Comparison of ENCODE assay signal across 14 cellular contexts in genomic region chr1:155185783-155186265, GRCh38. TPM values are rescaled to one million over a fixed set of nuclear protein-coding genes. Genes with fewer than 3 reads are reported as not detected.
DNase-seq lines count a peak whose midpoint lies in the region; ATAC-seq, FAIRE-seq and TF ChIP-seq lines count a peak whose summit lies in the region.
"Had no signal": no experiment of that assay in that cellular context is flagged by ENCODE, and none has a peak within 500 bp of the region (broad histone marks: within the 10 kb centered on the region; RNA-seq: fewer than 3 reads in every experiment).

No MANE protein-coding gene starts in this region.

- no peaks in the 10 kb centered on the region for H3K9me3 Mint-ChIP-seq in activated CD8-positive, alpha-beta memory T cell treated with anti-CD3 and anti-CD28 coated beads, Interleukin-2, amount 10 ng/mL, durations not matched to agents 7 days and 5 days (ENCODE audit: low read depth)
- no peaks in the 10 kb centered on the region for H3K9me3 Mint-ChIP-seq in memory B cell

- in situ Hi-C loops in GM12878 (cut with MboI) (no loop called here), brain microvascular endothelial cell (cut with HindIII; ENCODE audit: low pct_ligation_motif_present, low sequenced_read_pairs) (no loop called here)

- H4K20me1 ChIP-seq in GM12878 (ENCODE audit: control insufficient read depth, insufficient read depth) = no peaks in the 10 kb centered on the region

- H3K27ac ChIP-seq in GM12878 (ENCODE audit: control insufficient read depth, insufficient read depth) = peak overlapping the region; percentile 72
- H3K27ac ChIP-seq in aorta (ENCODE audit: low read depth in 1 of 2, low read length in 2 of 2) = no peak overlapping the region
- H3K27ac ChIP-seq in brain microvascular endothelial cell = no peak overlapping the region
- H3K27ac ChIP-seq in coronary artery = no peak overlapping the region
- H3K27ac ChIP-seq: testis had no signal

- no peaks in the 10 kb centered on the region for H3K27me3 Mint-ChIP-seq in activated CD8-positive, alpha-beta memory T cell treated with anti-CD3 and anti-CD28 coated beads, Interleukin-2, amount 10 ng/mL, durations not matched to agents 7 days and 5 days
- no peaks in the 10 kb centered on the region for H3K27me3 Mint-ChIP-seq in memory B cell
- H3K27me3 Mint-ChIP-seq: activated CD4-positive, alpha-beta T cell treated with anti-CD3 and anti-CD28 coated beads for 36 hours had no signal

- H3K9me3 ChIP-seq in GM12878 (replicated peaks; ENCODE audit: control insufficient read depth, insufficient read depth, low read length) (no peaks in the 10 kb centered on the region), aorta (ENCODE audit: control insufficient read depth, low read length) (no peaks in the 10 kb centered on the region)
- H3K9me3 ChIP-seq: testis had no signal

- TF ChIP-seq CTCF in GM12878 (IDR thresholded peaks at IDR 0.05 in 2 of 3, conservative IDR thresholded peaks at IDR 0.05 in 1 of 3; ENCODE audit: control insufficient read depth in 2 of 3, extremely low read depth in 1 of 3, insufficient read depth in 1 of 3, low read depth in 3 of 3, low read length in 3 of 3) (no peak), brain microvascular endothelial cell (IDR thresholded peaks at IDR 0.05; ENCODE audit: low read depth, low read length, missing control alignments) (no peak), coronary artery (IDR thresholded peaks at IDR 0.05) (no peak)

- intact Hi-C loops in GM12878 (cut with micrococcal nuclease; ENCODE audit: unreplicated experiment) = no loop called here
- intact Hi-C loops in aorta (cut with DNase I) = no loop called here

- H3K36me3 Mint-ChIP-seq in activated CD8-positive, alpha-beta memory T cell treated with anti-CD3 and anti-CD28 coated beads, Interleukin-2, amount 10 ng/mL, durations not matched to agents 7 days and 5 days = peaks cover 5% of the 10 kb centered on the region
- no peaks in the 10 kb centered on the region for H3K36me3 Mint-ChIP-seq in memory B cell

- no peak for ATAC-seq in activated CD8-positive, alpha-beta memory T cell treated with anti-CD3 and anti-CD28 coated beads, Interleukin-2, amount 10 ng/mL, durations not matched to agents 7 days and 5 days
- ATAC-seq in GM12878 (no peak; the same call in 2 of the 3 replicates), memory B cell (ENCODE audit: low read depth) (no peak), aorta (ENCODE audit: low FRiP score) (no peak), HG03280 (IDR thresholded peaks at IDR 0.05; ENCODE audit: unreplicated experiment) (no peak)
- ATAC-seq: activated CD4-positive, alpha-beta T cell treated with anti-CD3 and anti-CD28 coated beads for 36 hours had no signal

- no TSS peak for BruUV-seq in GM12878 (replicated peaks; lab: Mats Ljungman, UMichigan)

- no peak overlapping the region for H3K4me3 Mint-ChIP-seq in activated CD8-positive, alpha-beta memory T cell treated with anti-CD3 and anti-CD28 coated beads, Interleukin-2, amount 10 ng/mL, durations not matched to agents 7 days and 5 days
- H3K4me3 Mint-ChIP-seq in memory B cell = peak overlapping the region; percentile 24
- H3K4me3 Mint-ChIP-seq: activated CD4-positive, alpha-beta T cell treated with anti-CD3 and anti-CD28 coated beads for 36 hours had no signal

- 36% methylated on average over 9 of the region's 9 CpGs for WGBS in GM12878 (ENCODE audit: insufficient coverage, insufficient replicate concordance, low lambda C conversion rate, missing lambda C conversion rate)
- WGBS in aorta, 2 donors = 81 to 87% methylated on average over 9 of the region's 9 CpGs

- H3K9ac ChIP-seq in GM12878 (ENCODE audit: control insufficient read depth, insufficient read depth, low read length) = peak overlapping the region; percentile 72

- SMC1A ChIA-PET in GM12878 (lab: Charles Lee; ENCODE audit: uncharacterized antibody, unreplicated experiment) = interaction anchor here (1.0 to 2.6 kb wide), 5 partner anchors 8 to 39 kb away, joined by 3 to 17 read pairs (median 12); partner anchors contain the start of gene KRTCAP2

- peak overlapping the region; percentile 10 for H3K27ac Mint-ChIP-seq in activated CD8-positive, alpha-beta memory T cell treated with anti-CD3 and anti-CD28 coated beads, Interleukin-2, amount 10 ng/mL, durations not matched to agents 7 days and 5 days
- peak overlapping the region; percentile 65 for H3K27ac Mint-ChIP-seq in memory B cell
- H3K27ac Mint-ChIP-seq: activated CD4-positive, alpha-beta T cell treated with anti-CD3 and anti-CD28 coated beads for 36 hours had no signal

- POLR2A ChIA-PET in GM12878 (lab: Charles Lee) = interaction anchor here (0.6 to 2.8 kb wide), 7 partner anchors 8 to 42 kb away, joined by 3 to 23 read pairs (median 6); partner anchors contain the start of gene KRTCAP2

- H3K27me3 ChIP-seq in GM12878 (replicated peaks in 1 of 2; ENCODE audit: control insufficient read depth in 2 of 2, insufficient read depth in 2 of 2, low read length in 1 of 2) = no peaks in the 10 kb centered on the region
- no peaks in the 10 kb centered on the region for H3K27me3 ChIP-seq in aorta (ENCODE audit: control insufficient read depth in 1 of 2, insufficient read depth in 2 of 2, low read length in 1 of 2)
- no peaks in the 10 kb centered on the region for H3K27me3 ChIP-seq in brain microvascular endothelial cell (replicated peaks)
- H3K27me3 ChIP-seq: testis had no signal

- peaks cover 21% of the 10 kb centered on the region for H3K4me1 ChIP-seq in GM12878 (ENCODE audit: control insufficient read depth, insufficient read depth, low read length)
- no peaks in the 10 kb centered on the region for H3K4me1 ChIP-seq in aorta (ENCODE audit: control insufficient read depth in 1 of 2, insufficient read depth in 2 of 2, low read length in 2 of 2)
- H3K4me1 ChIP-seq: testis had no signal

- no peak overlapping the region for H3K4me3 ChIP-seq in GM12878
- no peak overlapping the region for H3K4me3 ChIP-seq in aorta (ENCODE audit: low read length in 2 of 2)
- no peak overlapping the region for H3K4me3 ChIP-seq in brain microvascular endothelial cell (ENCODE audit: low read depth, low read length)
- no peak overlapping the region for H3K4me3 ChIP-seq in coronary artery
- H3K4me3 ChIP-seq: testis had no signal

- peak overlapping the region; percentile 90 for H2AFZ ChIP-seq in GM12878 (ENCODE audit: control insufficient read depth, low read depth, low read length)

- no peak for FAIRE-seq in GM12878 (lab: Jason Lieb, UNC)
- FAIRE-seq: A204.1, D721Med, H54 had no signal

- no peaks in the 10 kb centered on the region for H3K79me2 ChIP-seq in GM12878 (ENCODE audit: control insufficient read depth, insufficient read depth, low read length)

- H3K4me1 Mint-ChIP-seq in activated CD8-positive, alpha-beta memory T cell treated with anti-CD3 and anti-CD28 coated beads, Interleukin-2, amount 10 ng/mL, durations not matched to agents 7 days and 5 days = peaks cover 11% of the 10 kb centered on the region
- peaks cover 34% of the 10 kb centered on the region for H3K4me1 Mint-ChIP-seq in memory B cell

- no peak for TF ChIP-seq POLR2A in GM12878 (IDR thresholded peaks at IDR 0.05; ENCODE audit: low read depth, low read length)

- no peak for TF ChIP-seq RAD21 in GM12878 (IDR thresholded peaks at IDR 0.05; ENCODE audit: insufficient read depth, low read depth, low read length)

- TF ChIP-seq EP300 in GM12878 (IDR thresholded peaks at IDR 0.05; ENCODE audit: borderline replicate concordance in 1 of 2, control insufficient read depth in 1 of 2, low read depth in 2 of 2, low read length in 2 of 2) = no peak

- peak overlapping the region; percentile 86 for H3K4me2 ChIP-seq in GM12878 (ENCODE audit: control insufficient read depth, insufficient read depth)

- DNase-seq in activated CD8-positive, alpha-beta memory T cell treated with anti-CD3 and anti-CD28 coated beads, Interleukin-2, amount 10 ng/mL, durations not matched to agents 7 days and 5 days = no peak
- no peak for DNase-seq in activated CD8-positive, alpha-beta memory T cell treated with anti-CD3 and anti-CD28 coated beads, Interleukin-2, amount 50 U/mL, for 4 hours
- DNase-seq in GM12878 (ENCODE audit: low read depth, low spot score) (no peak), memory B cell (ENCODE audit: low spot score in 2 of 2) (no peak), aorta (peak; percentile 30 to 60), brain microvascular endothelial cell (no peak), coronary artery (ENCODE audit: low spot score) (no peak)
- DNase-seq: activated CD4-positive, alpha-beta T cell treated with anti-CD3 and anti-CD28 coated beads for 36 hours; activated naive CD4-positive, alpha-beta T cell treated with Interleukin-2 at 50 U/mL for 16 hours; testis had no signal

- no peaks in the 10 kb centered on the region for H3K36me3 ChIP-seq in GM12878 (ENCODE audit: control insufficient read depth in 2 of 2, insufficient read depth in 2 of 2, low read length in 1 of 2)
- H3K36me3 ChIP-seq in aorta (ENCODE audit: control insufficient read depth in 1 of 2, insufficient read depth in 2 of 2, low read length in 1 of 2) = no peaks in the 10 kb centered on the region
- no peaks in the 10 kb centered on the region for H3K36me3 ChIP-seq in brain microvascular endothelial cell (replicated peaks)

- RAD21 ChIA-PET in GM12878 (lab: Charles Lee; ENCODE audit: unreplicated experiment) = interaction anchor here (1.0 to 1.9 kb wide), 8 partner anchors 8 to 41 kb away, joined by 3 to 13 read pairs (median 6); partner anchors contain the start of gene KRTCAP2

- CTCF ChIA-PET in activated CD8-positive, alpha-beta memory T cell treated with anti-CD3 and anti-CD28 coated beads, Interleukin-2, amount 10 ng/mL, durations not matched to agents 7 days and 5 days (lab: Charles Lee) = interaction anchor here (1.1 to 2.9 kb wide), 4 partner anchors 8 to 13 kb away, joined by 3 to 16 read pairs (median 8); partner anchors contain the start of gene KRTCAP2
- CTCF ChIA-PET in GM12878 (lab: Yijun Ruan, JAX) = interaction anchor here (1.0 to 2.9 kb wide), 8 partner anchors 8 to 101 kb away, joined by 4 to 63 read pairs (median 8); partner anchors contain the start of genes KRTCAP2 and TRIM46

RNA-seq across cellular contexts. Expression of gene TRIM46, which starts 12.2 kb away (rescaled TPM):
- 10 to 100 TPM; 11.2 to 16.1 TPM for total RNA-seq in activated CD8-positive, alpha-beta memory T cell treated with anti-CD3 and anti-CD28 coated beads, Interleukin-2, amount 10 ng/mL, durations not matched to agents 7 days and 5 days
- total RNA-seq in GM12878 (2013; cell fraction: nucleolus; rRNA removed) = 6.4 and 7.4 TPM in 2 replicates
- 1.4 and 1.6 TPM in 2 replicates for total RNA-seq in GM12878 (2014; rRNA removed)
- 0.69 and 0.89 TPM in 2 replicates for total RNA-seq in GM12878 (2014; rRNA removed; fragmentation: Illumina TruSeq; extraction: Trizol)
- 2.0 and 3.0 TPM in 2 replicates for total RNA-seq in GM12878 (2021)
- polyA plus RNA-seq in GM12878 (2011; ENCODE audit: low read depth) = 0.33 TPM
- polyA plus RNA-seq in GM12878 (2011; rRNA removed) = 0.65 and 0.90 TPM in 2 replicates
- polyA plus RNA-seq in GM12878 (2011; cell fraction: cytosol; rRNA removed) = 1.8 and 2.2 TPM in 2 replicates
- polyA plus RNA-seq in GM12878 (2011; cell fraction: nucleus; rRNA removed) = 6.9 and 8.9 TPM in 2 replicates
- polyA plus RNA-seq in GM12878 (2012) = 0.42 and 0.69 TPM in 2 replicates
- 0.33 and 1.1 TPM in 2 replicates for polyA plus RNA-seq in GM12878 (2014; fragmentation: Illumina TruSeq; extraction: Trizol)
- polyA plus RNA-seq in GM12878 (2014; fragmentation: Nextera tagmentation; extraction: Ambion mirVana) = under 1 TPM; 0.08 to 0.20 TPM
- 3.1 and 4.2 TPM in 2 replicates for polyA plus RNA-seq in GM12878 (2014; rRNA removed)
- 1 to 10 TPM in 1 of 2 experiments, under 1 TPM in 1; 0.91 to 1.0 TPM for polyA plus RNA-seq in GM12878 (2016; fragmentation: Nextera tagmentation; extraction: Ambion mirVana)
- polyA minus RNA-seq in GM12878 (2011; rRNA and poly(A)+ RNA removed) = 0.95 and 1.5 TPM in 2 replicates
- polyA minus RNA-seq in GM12878 (2011; cell fraction: cytosol; rRNA and poly(A)+ RNA removed) = 0.73 and 0.80 TPM in 2 replicates
- 2.2 and 4.2 TPM in 2 replicates for polyA minus RNA-seq in GM12878 (2011; cell fraction: nucleus; rRNA and poly(A)+ RNA removed)
- total RNA-seq in aorta = 1 to 10 TPM; 1.6 to 3.4 TPM
- polyA plus RNA-seq in aorta = 1 to 10 TPM in 1 of 2 donors, under 1 TPM in 1; 0.50 to 2.1 TPM

RNA-seq across cellular contexts. Expression of gene KRTCAP2, which starts 12.7 kb away (rescaled TPM):
- 100 to 1,000 TPM; 166 to 177 TPM for total RNA-seq in activated CD8-positive, alpha-beta memory T cell treated with anti-CD3 and anti-CD28 coated beads, Interleukin-2, amount 10 ng/mL, durations not matched to agents 7 days and 5 days
- total RNA-seq in GM12878 (2013; cell fraction: nucleolus; rRNA removed) = 19.8 and 25.9 TPM in 2 replicates
- total RNA-seq in GM12878 (2014; rRNA removed) (142 and 149 TPM in 2 replicates), GM12878 (2014; rRNA removed; fragmentation: Illumina TruSeq; extraction: Trizol) (90.5 and 95.1 TPM in 2 replicates), GM12878 (2021) (97.2 and 101 TPM in 2 replicates), aorta (100 to 1,000 TPM; 136 to 143 TPM)
- polyA plus RNA-seq in GM12878 (2011; ENCODE audit: low read depth) = 176 TPM
- polyA plus RNA-seq in GM12878 (2011; rRNA removed) (42.5 and 61.3 TPM in 2 replicates), GM12878 (2014; fragmentation: Illumina TruSeq; extraction: Trizol) (92.4 and 139 TPM in 2 replicates), GM12878 (2014; fragmentation: Nextera tagmentation; extraction: Ambion mirVana) (100 to 1,000 TPM; 144 to 181 TPM), GM12878 (2014; rRNA removed) (78.1 and 79.7 TPM in 2 replicates), GM12878 (2016; fragmentation: Nextera tagmentation; extraction: Ambion mirVana) (100 to 1,000 TPM; 230 to 238 TPM), aorta (100 to 1,000 TPM; 179 to 255 TPM)
- 112 and 161 TPM in 2 replicates for polyA plus RNA-seq in GM12878 (2011; cell fraction: cytosol; rRNA removed)
- polyA plus RNA-seq in GM12878 (2011; cell fraction: nucleus; rRNA removed) = 95.9 and 97.3 TPM in 2 replicates
- polyA plus RNA-seq in GM12878 (2012) = 124 and 153 TPM in 2 replicates
- polyA minus RNA-seq in GM12878 (2011; rRNA and poly(A)+ RNA removed) = 64.4 and 93.5 TPM in 2 replicates
- polyA minus RNA-seq in GM12878 (2011; cell fraction: cytosol; rRNA and poly(A)+ RNA removed) = 41.7 and 45.5 TPM in 2 replicates
- 16.6 and 31.4 TPM in 2 replicates for polyA minus RNA-seq in GM12878 (2011; cell fraction: nucleus; rRNA and poly(A)+ RNA removed)

RNA-seq across cellular contexts. Expression of gene THBS3, which starts 21.9 kb away (rescaled TPM):
- 10 to 100 TPM; 14.3 to 23.5 TPM for total RNA-seq in activated CD8-positive, alpha-beta memory T cell treated with anti-CD3 and anti-CD28 coated beads, Interleukin-2, amount 10 ng/mL, durations not matched to agents 7 days and 5 days
- total RNA-seq in GM12878 (2013; cell fraction: nucleolus; rRNA removed) = 7.2 and 7.8 TPM in 2 replicates
- 2.8 and 3.2 TPM in 2 replicates for total RNA-seq in GM12878 (2014; rRNA removed)
- total RNA-seq in GM12878 (2014; rRNA removed; fragmentation: Illumina TruSeq; extraction: Trizol) = 1.3 and 1.9 TPM in 2 replicates
- total RNA-seq in GM12878 (2021) = 3.2 and 3.8 TPM in 2 replicates
- polyA plus RNA-seq in GM12878 (2011; ENCODE audit: low read depth) = 5.4 TPM
- 1.8 and 2.3 TPM in 2 replicates for polyA plus RNA-seq in GM12878 (2011; rRNA removed)
- polyA plus RNA-seq in GM12878 (2011; cell fraction: cytosol; rRNA removed) = 2.0 and 2.7 TPM in 2 replicates
- 19.0 and 24.1 TPM in 2 replicates for polyA plus RNA-seq in GM12878 (2011; cell fraction: nucleus; rRNA removed)
- 8.6 and 10.7 TPM in 2 replicates for polyA plus RNA-seq in GM12878 (2012)
- 1.8 and 2.0 TPM in 2 replicates for polyA plus RNA-seq in GM12878 (2014; fragmentation: Illumina TruSeq; extraction: Trizol)
- 1 to 10 TPM in 1 of 2 experiments, under 1 TPM in 1; 0.66 to 1.2 TPM for polyA plus RNA-seq in GM12878 (2014; fragmentation: Nextera tagmentation; extraction: Ambion mirVana)
- 3.1 and 3.6 TPM in 2 replicates for polyA plus RNA-seq in GM12878 (2014; rRNA removed)
- 1 to 10 TPM in 1 of 2 experiments, under 1 TPM in 1; 0.88 to 2.0 TPM for polyA plus RNA-seq in GM12878 (2016; fragmentation: Nextera tagmentation; extraction: Ambion mirVana)
- polyA minus RNA-seq in GM12878 (2011; rRNA and poly(A)+ RNA removed) = 2.8 and 2.9 TPM in 2 replicates
- polyA minus RNA-seq in GM12878 (2011; cell fraction: cytosol; rRNA and poly(A)+ RNA removed) = 1.1 and 2.3 TPM in 2 replicates
- 2.5 and 3.1 TPM in 2 replicates for polyA minus RNA-seq in GM12878 (2011; cell fraction: nucleus; rRNA and poly(A)+ RNA removed)
- 10 to 100 TPM; 58.9 to 97.9 TPM for total RNA-seq in aorta
- 100 to 1,000 TPM in 1 of 2 donors, 10 to 100 TPM in 1; 21.7 to 195 TPM for polyA plus RNA-seq in aorta

RNA-seq across cellular contexts. Expression of gene MTX1, which starts 22.7 kb away (rescaled TPM):
- total RNA-seq in activated CD8-positive, alpha-beta memory T cell treated with anti-CD3 and anti-CD28 coated beads, Interleukin-2, amount 10 ng/mL, durations not matched to agents 7 days and 5 days = 10 to 100 TPM; 39.0 to 48.6 TPM
- 8.6 and 10.8 TPM in 2 replicates for total RNA-seq in GM12878 (2013; cell fraction: nucleolus; rRNA removed)
- total RNA-seq in GM12878 (2014; rRNA removed) = 82.7 and 92.0 TPM in 2 replicates
- total RNA-seq in GM12878 (2014; rRNA removed; fragmentation: Illumina TruSeq; extraction: Trizol) = 34.3 and 36.3 TPM in 2 replicates
- total RNA-seq in GM12878 (2021) = 42.9 and 47.4 TPM in 2 replicates
- 20.2 TPM for polyA plus RNA-seq in GM12878 (2011; ENCODE audit: low read depth)
- 23.1 and 50.9 TPM in 2 replicates for polyA plus RNA-seq in GM12878 (2011; rRNA removed)
- 89.6 and 98.0 TPM in 2 replicates for polyA plus RNA-seq in GM12878 (2011; cell fraction: cytosol; rRNA removed)
- polyA plus RNA-seq in GM12878 (2011; cell fraction: nucleus; rRNA removed) = 55.7 and 58.1 TPM in 2 replicates
- polyA plus RNA-seq in GM12878 (2012) = 35.8 and 42.8 TPM in 2 replicates
- polyA plus RNA-seq in GM12878 (2014; fragmentation: Illumina TruSeq; extraction: Trizol) = 17.6 and 43.8 TPM in 2 replicates
- 10 to 100 TPM; 15.8 to 25.5 TPM for polyA plus RNA-seq in GM12878 (2014; fragmentation: Nextera tagmentation; extraction: Ambion mirVana)
- 66.8 and 78.1 TPM in 2 replicates for polyA plus RNA-seq in GM12878 (2014; rRNA removed)
- 10 to 100 TPM; 72.7 to 74.5 TPM for polyA plus RNA-seq in GM12878 (2016; fragmentation: Nextera tagmentation; extraction: Ambion mirVana)
- polyA minus RNA-seq in GM12878 (2011; rRNA and poly(A)+ RNA removed) = 23.8 and 50.1 TPM in 2 replicates
- polyA minus RNA-seq in GM12878 (2011; cell fraction: cytosol; rRNA and poly(A)+ RNA removed) = 25.9 and 28.2 TPM in 2 replicates
- 17.5 and 21.9 TPM in 2 replicates for polyA minus RNA-seq in GM12878 (2011; cell fraction: nucleus; rRNA and poly(A)+ RNA removed)
- total RNA-seq in aorta = 10 to 100 TPM; 20.3 to 21.3 TPM
- polyA plus RNA-seq in aorta = 10 to 100 TPM; 26.2 to 52.9 TPM

RNA-seq across cellular contexts. Expression of gene DPM3, which starts 45.5 kb away (rescaled TPM):
- 10 to 100 TPM; 54.2 to 57.0 TPM for total RNA-seq in activated CD8-positive, alpha-beta memory T cell treated with anti-CD3 and anti-CD28 coated beads, Interleukin-2, amount 10 ng/mL, durations not matched to agents 7 days and 5 days
- total RNA-seq in GM12878 (2013; cell fraction: nucleolus; rRNA removed) = 9.6 and 10.3 TPM in 2 replicates
- total RNA-seq in GM12878 (2014; rRNA removed) (19.6 and 25.8 TPM in 2 replicates), GM12878 (2014; rRNA removed; fragmentation: Illumina TruSeq; extraction: Trizol) (9.8 and 13.5 TPM in 2 replicates), GM12878 (2021) (53.1 and 56.1 TPM in 2 replicates), aorta (10 to 100 TPM; 42.4 to 52.4 TPM)
- polyA plus RNA-seq in GM12878 (2011; ENCODE audit: low read depth) = 41.6 TPM
- polyA plus RNA-seq in GM12878 (2011; rRNA removed) (12.9 and 20.0 TPM in 2 replicates), GM12878 (2014; fragmentation: Illumina TruSeq; extraction: Trizol) (6.0 TPM in 1 of 2 replicates, not detected in the other), GM12878 (2014; fragmentation: Nextera tagmentation; extraction: Ambion mirVana) (10 to 100 TPM in 1 of 2 experiments, 1 to 10 TPM in 1; 5.9 to 25.7 TPM), GM12878 (2014; rRNA removed) (78.7 and 93.1 TPM in 2 replicates), GM12878 (2016; fragmentation: Nextera tagmentation; extraction: Ambion mirVana) (10 to 100 TPM; 42.4 to 48.1 TPM), aorta (100 to 1,000 TPM; 162 to 200 TPM)
- 93.0 and 97.8 TPM in 2 replicates for polyA plus RNA-seq in GM12878 (2011; cell fraction: cytosol; rRNA removed)
- 54.6 and 56.5 TPM in 2 replicates for polyA plus RNA-seq in GM12878 (2011; cell fraction: nucleus; rRNA removed)
- 78.3 and 89.7 TPM in 2 replicates for polyA plus RNA-seq in GM12878 (2012)
- polyA minus RNA-seq in GM12878 (2011; rRNA and poly(A)+ RNA removed) = 7.6 and 31.0 TPM in 2 replicates
- polyA minus RNA-seq in GM12878 (2011; cell fraction: cytosol; rRNA and poly(A)+ RNA removed) = 5.5 and 13.8 TPM in 2 replicates
- 6.9 and 11.0 TPM in 2 replicates for polyA minus RNA-seq in GM12878 (2011; cell fraction: nucleus; rRNA and poly(A)+ RNA removed)

Comparison
In these comparisons a context has a peak if more than half of its experiments do, and no peak if none do; other contexts are left out.
1. DNase-seq: peak in aorta (2 of 2); none in activated CD8-positive, alpha-beta memory T cell treated with anti-CD3 and anti-CD28 coated beads, Interleukin-2, amount 10 ng/mL, durations not matched to agents 7 days and 5 days (single experiment), activated CD8-positive, alpha-beta memory T cell treated with anti-CD3 and anti-CD28 coated beads, Interleukin-2, amount 50 U/mL, for 4 hours (single experiment), GM12878 (single experiment), memory B cell (0 of 2), brain microvascular endothelial cell (single experiment) and coronary artery (single experiment).